27 cellular contexts compared by ENCODE assay signal in the genomic region with DNA sequence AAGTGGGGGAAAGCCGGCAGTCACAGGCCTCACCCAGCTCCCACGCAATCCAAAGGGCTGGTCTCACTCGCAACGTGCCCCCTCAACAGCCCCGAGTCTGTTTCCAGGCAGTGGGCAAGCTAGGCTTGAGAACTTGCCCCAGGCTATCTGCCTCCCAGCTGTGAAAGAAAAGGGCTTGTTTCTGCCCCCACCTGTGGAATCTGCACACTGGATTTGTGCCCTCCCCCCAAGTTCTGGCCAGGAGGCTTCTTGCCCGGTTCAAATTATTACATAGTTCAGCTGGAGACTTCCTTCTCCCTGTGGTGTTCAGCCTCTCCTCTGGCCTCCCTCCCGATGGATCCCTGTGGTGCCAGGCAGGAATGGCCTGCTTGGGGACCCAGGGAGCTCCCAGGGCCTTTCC.
DNase-seq lines count a peak whose midpoint lies in the region; ATAC-seq and TF ChIP-seq lines count a peak whose summit lies in the region.
"Had no signal": no experiment of that assay in that cellular context is flagged by ENCODE, and none has a peak within 500 bp of the region (broad histone marks: within the 10 kb centered on the region; RNA-seq: fewer than 3 reads in every experiment).

No MANE protein-coding gene starts in this region.

- POLR2A ChIA-PET in MCF 10A (lab: Yijun Ruan, JAX): no interaction called here

- H3K9me3 ChIP-seq in breast epithelium (no peaks in the 10 kb centered on the region), RWPE2 (ENCODE audit: severe bottlenecking) (no peaks in the 10 kb centered on the region), uterus (no peaks in the 10 kb centered on the region)
- H3K9me3 ChIP-seq: BE2C had no signal

- H3K4me3 ChIP-seq in breast epithelium: no peak overlapping the region
- no peak overlapping the region for H3K4me3 ChIP-seq in RWPE2 (ENCODE audit: severe bottlenecking)
- no peak overlapping the region for H3K4me3 ChIP-seq in epithelial cell of esophagus (ENCODE audit: low read length)
- no peak overlapping the region for H3K4me3 ChIP-seq in uterus
- H3K4me3 ChIP-seq: GM23248 had no signal

- TF ChIP-seq POLR2A in breast epithelium (IDR thresholded peaks at IDR 0.05) (no peak), uterus (IDR thresholded peaks at IDR 0.05) (no peak)

- no peak overlapping the region for H3K4me3 Mint-ChIP-seq in MCF 10A (ENCODE audit: unreplicated experiment)
- no peak overlapping the region for H3K4me3 Mint-ChIP-seq in mesothelial cell of epicardium
- H3K4me3 Mint-ChIP-seq: CD14-positive monocyte; CD8-positive, alpha-beta memory T cell; HFFc6 had no signal

- H3K4me1 ChIP-seq in breast epithelium (no peaks in the 10 kb centered on the region), RWPE2 (ENCODE audit: insufficient read depth, poor library complexity, severe bottlenecking) (peaks cover 7% of the 10 kb centered on the region), uterus (no peaks in the 10 kb centered on the region)
- H3K4me1 ChIP-seq: BE2C had no signal

- CTCF ChIA-PET in MCF 10A (lab: Yijun Ruan, JAX): interaction anchor here (0.5 to 1.4 kb wide), 3 partner anchors 13 to 100 kb away, joined by 3 to 5 read pairs (median 3); no protein-coding TSS in a partner anchor

- peaks cover 3% of the 10 kb centered on the region for H3K9me3 Mint-ChIP-seq in MCF 10A (ENCODE audit: unreplicated experiment)
- H3K9me3 Mint-ChIP-seq in mesothelial cell of epicardium: peaks cover 27% of the 10 kb centered on the region

- no peak for TF ChIP-seq CTCF in MCF 10A (IDR thresholded peaks at IDR 0.05; ENCODE audit: unreplicated experiment)
- TF ChIP-seq CTCF in breast epithelium (IDR thresholded peaks at IDR 0.05): no peak
- no peak for TF ChIP-seq CTCF in RWPE2 (IDR thresholded peaks at IDR 0.05; ENCODE audit: poor library complexity, severe bottlenecking)
- no peak for TF ChIP-seq CTCF in epithelial cell of esophagus (IDR thresholded peaks at IDR 0.05; ENCODE audit: insufficient read depth, low read depth, low read length, missing control alignments)
- no peak for TF ChIP-seq CTCF in mesothelial cell of epicardium (IDR thresholded peaks at IDR 0.05; ENCODE audit: unreplicated experiment)
- TF ChIP-seq CTCF in uterus (IDR thresholded peaks at IDR 0.05): no peak

- no peak overlapping the region for H3K27ac ChIP-seq in breast epithelium
- H3K27ac ChIP-seq in RWPE2 (ENCODE audit: poor library complexity, severe bottlenecking): no peak overlapping the region
- no peak overlapping the region for H3K27ac ChIP-seq in uterus
- H3K27ac ChIP-seq: 22Rv1, GM23248 had no signal

- H3K27me3 Mint-ChIP-seq in MCF 10A (ENCODE audit: insufficient read depth, unreplicated experiment) (no peaks in the 10 kb centered on the region), mesothelial cell of epicardium (ENCODE audit: low read depth) (no peaks in the 10 kb centered on the region)
- H3K27me3 Mint-ChIP-seq: CD8-positive, alpha-beta memory T cell had no signal

- intact Hi-C loops in MCF 10A (cut with micrococcal nuclease): no loop called here
- intact Hi-C loops in breast epithelium (cut with DNase I; ENCODE audit: low total_unique reads): no loop called here
- intact Hi-C loops in uterus (cut with DNase I; ENCODE audit: low total_unique reads): no loop called here

- H3K36me3 ChIP-seq in breast epithelium (no peaks in the 10 kb centered on the region), RWPE2 (ENCODE audit: low read depth) (no peaks in the 10 kb centered on the region), uterus (no peaks in the 10 kb centered on the region)
- H3K36me3 ChIP-seq: BE2C had no signal

- H3K36me3 Mint-ChIP-seq in MCF 10A (ENCODE audit: insufficient read depth, unreplicated experiment): no peaks in the 10 kb centered on the region
- H3K36me3 Mint-ChIP-seq in mesothelial cell of epicardium: peaks cover 21% of the 10 kb centered on the region
- H3K36me3 Mint-ChIP-seq: CD14-positive monocyte had no signal

- H3K4me1 Mint-ChIP-seq in MCF 10A (ENCODE audit: insufficient read depth, unreplicated experiment): peaks cover 37% of the 10 kb centered on the region
- H3K4me1 Mint-ChIP-seq in mesothelial cell of epicardium: peaks cover 36% of the 10 kb centered on the region
- H3K4me1 Mint-ChIP-seq: CD14-positive monocyte; CD8-positive, alpha-beta memory T cell had no signal

- no peaks in the 10 kb centered on the region for H3K27me3 ChIP-seq in breast epithelium
- no peaks in the 10 kb centered on the region for H3K27me3 ChIP-seq in RWPE2 (ENCODE audit: insufficient read depth, poor library complexity, severe bottlenecking)
- H3K27me3 ChIP-seq in uterus: no peaks in the 10 kb centered on the region
- H3K27me3 ChIP-seq: BE2C had no signal

- no TSS peak for BruUV-seq in MCF 10A (replicated peaks; lab: Mats Ljungman, UMichigan)

- ATAC-seq in RWPE2 (ENCODE audit: low read depth) (0 out of 3 replicates have a peak, but pooled peaks have one; percentile 8), GM19467 (IDR thresholded peaks at IDR 0.05; ENCODE audit: unreplicated experiment) (no peak)
- ATAC-seq: PC-3 had no signal

- DNase-seq in MCF 10A (ENCODE audit: unreplicated experiment) (no peak), breast epithelium (ENCODE audit: low spot score in 2 of 2) (no peak), RWPE2 (ENCODE audit: low spot score) (no peak), epithelial cell of esophagus (ENCODE audit: low read depth) (peak; percentile 34), mesothelial cell of epicardium (ENCODE audit: low spot score in 2 of 2, unreplicated experiment in 2 of 2) (no peak), uterus (no peak), foreskin melanocyte (no peak)
- DNase-seq: ACHN; BE2C; Calu3; CD8-positive, alpha-beta memory T cell; DMS79 treated with DMSO at 0.1 percent for 48 hours; GM23248; H7; HFFc6; KG1; NCI-H1092 treated with DMSO at 0.1 percent for 48 hours; NCI-H1436; NCI-H187 treated with DMSO at 0.1 percent for 48 hours; NCI-H2171 treated with DMSO at 0.1 percent for 48 hours; NCI-H524; NCI-H748 treated with DMSO at 0.1 percent for 48 hours; PC-3; SHP77 had no signal

- H3K27ac Mint-ChIP-seq in MCF 10A (ENCODE audit: low read depth, unreplicated experiment) (peak overlapping the region; percentile 46), mesothelial cell of epicardium (no peak overlapping the region)
- H3K27ac Mint-ChIP-seq: CD14-positive monocyte; CD8-positive, alpha-beta memory T cell; HFFc6 had no signal
